Comparison of ENCODE assay signal across 9 cellular contexts in genomic region chr16:31213877-31214704, GRCh38. TPM values are rescaled to one million over a fixed set of nuclear protein-coding genes. Genes with fewer than 3 reads are reported as not detected.
DNase-seq lines count a peak whose midpoint lies in the region; ATAC-seq and TF ChIP-seq lines count a peak whose summit lies in the region.
"Had no signal": no experiment of that assay in that cellular context is flagged by ENCODE, and none has a peak within 500 bp of the region (broad histone marks: within the 10 kb centered on the region; RNA-seq: fewer than 3 reads in every experiment).

TRIM72 (plus strand) TSS chr16:31214119; CDS start chr16:31214739, 620 bp downstream.

- DNase-seq in AG10803 (ENCODE audit: low read depth): no peak
- DNase-seq in MM.1S: no peak
- no peak for DNase-seq in effector memory CD8-positive, alpha-beta T cell
- DNase-seq in nephron progenitor cell: no peak
- DNase-seq in mucosa of gallbladder (ENCODE audit: low spot score): no peak
- DNase-seq in Karpas-422: no peak
- no peak for DNase-seq in posterior vena cava (ENCODE audit: low spot score)
- DNase-seq: NCI-H82 had no signal

- H3K4me3 Mint-ChIP-seq in effector memory CD8-positive, alpha-beta T cell: peak within 1 kb of the TSS; percentile 76 to 84
- peak within 1 kb of the TSS; percentile 78 for H3K4me3 Mint-ChIP-seq in nephron progenitor cell

- H2AFZ ChIP-seq in MM.1S (ENCODE audit: low read length) (peak within 1 kb of the TSS; percentile 59), Karpas-422 (ENCODE audit: low read length) (no peak within 1 kb of the TSS)

- H3K9me3 ChIP-seq in MM.1S (replicated peaks; ENCODE audit: insufficient read depth, low read length): no peaks in the 10 kb centered on the region
- no peaks in the 10 kb centered on the region for H3K9me3 ChIP-seq in Karpas-422 (ENCODE audit: low read length)

- H3K79me2 ChIP-seq in MM.1S (ENCODE audit: low read length) (no peaks in the 10 kb centered on the region), Karpas-422 (ENCODE audit: low read length) (no peaks in the 10 kb centered on the region)

- H3K9me2 ChIP-seq in MM.1S (replicated peaks; ENCODE audit: insufficient read depth, low read length) (no peaks in the 10 kb centered on the region), Karpas-422 (replicated peaks; ENCODE audit: insufficient read depth, low read length) (no peaks in the 10 kb centered on the region)

- peaks cover 25 to 55% of the 10 kb centered on the region in 2 donors for H3K27me3 Mint-ChIP-seq in effector memory CD8-positive, alpha-beta T cell
- peaks cover 95% of the 10 kb centered on the region for H3K27me3 Mint-ChIP-seq in nephron progenitor cell (ENCODE audit: low read depth, poor library complexity)

- H3F3A ChIP-seq in MM.1S (ENCODE audit: insufficient read depth, low read length): no peaks in the 10 kb centered on the region

- H3K9ac ChIP-seq in MM.1S (ENCODE audit: low read length) (no peak within 1 kb of the TSS), Karpas-422 (ENCODE audit: low read length) (no peak within 1 kb of the TSS)

- intact Hi-C loops in posterior vena cava (cut with DNase I): no loop called here

- peaks cover 14 to 18% of the 10 kb centered on the region in 2 donors for H3K4me1 Mint-ChIP-seq in effector memory CD8-positive, alpha-beta T cell (ENCODE audit: low read depth in 2 of 2)
- H3K4me1 Mint-ChIP-seq in nephron progenitor cell: peaks cover 28% of the 10 kb centered on the region

- no peak within 1 kb of the TSS for H3K27ac ChIP-seq in MM.1S (ENCODE audit: low read length)
- H3K27ac ChIP-seq in Karpas-422 (ENCODE audit: low read length): no peak within 1 kb of the TSS

- H3K9me3 Mint-ChIP-seq in effector memory CD8-positive, alpha-beta T cell: no peaks in the 10 kb centered on the region
- no peaks in the 10 kb centered on the region for H3K9me3 Mint-ChIP-seq in nephron progenitor cell

- TF ChIP-seq CTCF in AG10803 (conservative IDR thresholded peaks at IDR 0.05; ENCODE audit: low read length) (no peak), MM.1S (IDR thresholded peaks at IDR 0.05; ENCODE audit: low read length) (no peak), nephron progenitor cell (IDR thresholded peaks at IDR 0.05) (no peak)

- H4K20me1 ChIP-seq in MM.1S (ENCODE audit: insufficient read depth, low read length): no peaks in the 10 kb centered on the region
- no peaks in the 10 kb centered on the region for H4K20me1 ChIP-seq in Karpas-422 (ENCODE audit: insufficient read depth, low read depth, low read length)

- no peak within 1 kb of the TSS for H3K27ac Mint-ChIP-seq in effector memory CD8-positive, alpha-beta T cell
- no peak within 1 kb of the TSS for H3K27ac Mint-ChIP-seq in nephron progenitor cell

- peaks cover 9% of the 10 kb centered on the region for H3K36me3 Mint-ChIP-seq in effector memory CD8-positive, alpha-beta T cell (ENCODE audit: insufficient read depth)
- H3K36me3 Mint-ChIP-seq in nephron progenitor cell (ENCODE audit: low read depth): no peaks in the 10 kb centered on the region

- peak within 1 kb of the TSS; percentile 49; the same call in 1 of the 2 replicates for H3K4me3 ChIP-seq in AG10803 (ENCODE audit: low read length)
- H3K4me3 ChIP-seq in MM.1S (ENCODE audit: low read length): no peak within 1 kb of the TSS
- no peak within 1 kb of the TSS for H3K4me3 ChIP-seq in Karpas-422 (ENCODE audit: low read length)

- ATAC-seq in effector memory CD8-positive, alpha-beta T cell (replicated peaks): no peak
- ATAC-seq in GM19351 (IDR thresholded peaks at IDR 0.05; ENCODE audit: unreplicated experiment): no peak

- H3K36me3 ChIP-seq in MM.1S (replicated peaks; ENCODE audit: insufficient read depth, low read length) (no peaks in the 10 kb centered on the region), Karpas-422 (ENCODE audit: insufficient read depth, low read length) (no peaks in the 10 kb centered on the region)

- peaks cover 22% of the 10 kb centered on the region for H3K27me3 ChIP-seq in MM.1S (replicated peaks; ENCODE audit: insufficient read depth, low read length)
- H3K27me3 ChIP-seq in Karpas-422 (ENCODE audit: low read length): no peaks in the 10 kb centered on the region

- H3K4me1 ChIP-seq in MM.1S (ENCODE audit: low read length) (peaks cover 15% of the 10 kb centered on the region), Karpas-422 (ENCODE audit: low read length) (peaks cover 10% of the 10 kb centered on the region)

- H3K4me2 ChIP-seq in MM.1S (ENCODE audit: low read depth, low read length) (peak within 1 kb of the TSS; percentile 38; the same call in 1 of the 2 replicates), Karpas-422 (ENCODE audit: low read depth, low read length, poor library complexity, severe bottlenecking) (no peak within 1 kb of the TSS)

RNA-seq across cellular contexts. Expression of gene TRIM72, which starts in this region (rescaled TPM):
- total RNA-seq in mucosa of gallbladder (0.06 TPM), posterior vena cava (under 1 TPM; 0.05 to 0.10 TPM)
- not detected in 2 replicates for total RNA-seq in Karpas-422 (2014; rRNA removed; shearing (Covaris generic); ENCODE audit: low replicate concordance)
